ENCODE assay signal across 7 cellular contexts in genomic region chr15:65792130-65792987, GRCh38.
DNase-seq lines count a peak whose midpoint lies in the region; ATAC-seq and TF ChIP-seq lines count a peak whose summit lies in the region.

Gene DENND4A, minus strand, starts transcription at chr15:65792293. Its CDS starts 35,843 bp downstream, at chr15:65756450.

- H3K4me3 ChIP-seq in astrocyte of the spinal cord (ENCODE audit: low read depth, low read length) (peak within 1 kb of the TSS; percentile 83), retinal pigment epithelial cell (ENCODE audit: low read length) (peak within 1 kb of the TSS; percentile 74)

- in situ Hi-C loops in astrocyte of the spinal cord (cut with HindIII; ENCODE audit: low sequenced_read_pairs), result no loop called here

- TF ChIP-seq CTCF in astrocyte of the spinal cord (IDR thresholded peaks at IDR 0.05; ENCODE audit: low read depth, low read length) (no peak), retinal pigment epithelial cell (conservative IDR thresholded peaks at IDR 0.05; ENCODE audit: low read depth, low read length) (no peak)

- ATAC-seq in GM18508 (IDR thresholded peaks at IDR 0.05; ENCODE audit: insufficient read depth, unreplicated experiment), result peak; percentile 41
- ATAC-seq in HG03025 (IDR thresholded peaks at IDR 0.05; ENCODE audit: low FRiP score, unreplicated experiment), result peak; percentile 84

- peak; percentile 97 to 98 for DNase-seq in NCI-H2081 (lab: John Stamatoyannopoulos, UW)
- peak; percentile 96 for DNase-seq in T1000 (lab: John Stamatoyannopoulos, UW)
- peak; percentile 99 for DNase-seq in astrocyte of the spinal cord (ENCODE audit: low read depth, low spot score)
- peak; percentile 95 to 99 for DNase-seq in hippocampal formation (lab: John Stamatoyannopoulos, UW)
- peak; percentile 96 for DNase-seq in retinal pigment epithelial cell (ENCODE audit: low read depth)

Comparison
In these comparisons a context has a peak if more than half of its experiments do, and no peak if none do; other contexts are left out.
1. Peak in every context shown above with its lines: DNase-seq, ATAC-seq and H3K4me3 ChIP-seq.